In the genomic region with DNA sequence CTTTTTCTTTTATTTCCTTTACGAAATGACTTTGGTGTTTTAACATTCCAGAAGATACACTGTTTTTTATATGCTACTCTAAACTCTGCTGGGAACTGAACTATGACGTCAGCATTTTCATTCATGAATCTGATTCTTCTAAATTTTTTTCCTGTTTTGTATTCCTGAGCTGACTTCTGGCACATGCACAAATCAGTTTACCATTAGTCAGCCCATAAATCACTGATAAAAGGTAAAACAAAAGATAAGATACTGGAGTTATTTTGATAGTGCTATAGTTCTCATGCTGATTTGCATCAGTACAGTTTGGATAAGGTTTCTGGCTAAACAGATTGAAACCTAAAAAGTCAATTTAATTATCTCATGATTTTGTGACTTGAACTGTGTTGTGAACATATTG, we compare ENCODE assay signal across 13 cellular contexts. TPM values are rescaled to one million over a fixed set of nuclear protein-coding genes. Genes with fewer than 3 reads are reported as not detected.
DNase-seq lines count a peak whose midpoint lies in the region; ATAC-seq, FAIRE-seq and TF ChIP-seq lines count a peak whose summit lies in the region.
"Had no signal": no experiment of that assay in that cellular context is flagged by ENCODE, and none has a peak within 500 bp of the region (broad histone marks: within the 10 kb centered on the region; RNA-seq: fewer than 3 reads in every experiment).

No MANE protein-coding gene starts in this region.

- H3K27ac ChIP-seq in right cardiac atrium (ENCODE audit: low read length) = no peak overlapping the region
- H3K27ac ChIP-seq in right atrium auricular region = peak overlapping the region in 1 of 2 donors; percentile 36
- peak overlapping the region; percentile 4 for H3K27ac ChIP-seq in keratinocyte (ENCODE audit: control insufficient read depth, insufficient read depth, low read length)
- peak overlapping the region; percentile 62 to 66 (median 64) for H3K27ac ChIP-seq in thyroid gland
- H3K27ac ChIP-seq: breast epithelium had no signal

- peaks cover 5% of the 10 kb centered on the region for H3K4me1 ChIP-seq in right cardiac atrium (ENCODE audit: control insufficient read depth, insufficient read depth, low read length)
- H3K4me1 ChIP-seq in right atrium auricular region = peaks cover 0 to 32% of the 10 kb centered on the region in 2 donors
- H3K4me1 ChIP-seq in keratinocyte (ENCODE audit: control insufficient read depth, extremely low read depth, insufficient read depth, low read length) = peaks cover 7% of the 10 kb centered on the region
- peaks cover 18 to 26% of the 10 kb centered on the region in 2 donors for H3K4me1 ChIP-seq in thyroid gland
- H3K4me1 ChIP-seq: breast epithelium had no signal

- peaks cover 68% of the 10 kb centered on the region for H3K79me2 ChIP-seq in keratinocyte (ENCODE audit: control insufficient read depth, insufficient read depth, low read length)

- dilution Hi-C loops in keratinocyte (cut with MboI; ENCODE audit: extremely low pct_ligation_motif_present, low sequenced_read_pairs) = no loop called here

- no peak overlapping the region for H3K4me2 ChIP-seq in keratinocyte (ENCODE audit: control insufficient read depth, extremely low read depth, insufficient read depth, low read depth, low read length)

- no peak overlapping the region for H2AFZ ChIP-seq in keratinocyte (ENCODE audit: control insufficient read depth, low read length)

- H3K27me3 ChIP-seq in right cardiac atrium (ENCODE audit: control insufficient read depth, insufficient read depth) (no peaks in the 10 kb centered on the region), right atrium auricular region (no peaks in the 10 kb centered on the region), keratinocyte (ENCODE audit: control insufficient read depth, extremely low read depth, insufficient read depth, low read length) (no peaks in the 10 kb centered on the region), thyroid gland (no peaks in the 10 kb centered on the region)
- H3K27me3 ChIP-seq: breast epithelium had no signal

- H3K9me3 ChIP-seq in right cardiac atrium (ENCODE audit: control insufficient read depth, low read length) (no peaks in the 10 kb centered on the region), right atrium auricular region (no peaks in the 10 kb centered on the region), keratinocyte (ENCODE audit: control insufficient read depth, low read depth, low read length) (no peaks in the 10 kb centered on the region), thyroid gland (no peaks in the 10 kb centered on the region)
- H3K9me3 ChIP-seq: breast epithelium had no signal

- ATAC-seq in right cardiac atrium = peak; percentile 9 to 31
- ATAC-seq in HG03354 (IDR thresholded peaks at IDR 0.05; ENCODE audit: poor library complexity, severe bottlenecking, unreplicated experiment) = no peak
- no peak for ATAC-seq in GM18861 (IDR thresholded peaks at IDR 0.05; ENCODE audit: unreplicated experiment)

- no peak for TF ChIP-seq POLR2A in thyroid gland (IDR thresholded peaks at IDR 0.05)

- H3K9ac ChIP-seq in keratinocyte (ENCODE audit: control insufficient read depth, extremely low read depth, insufficient read depth, low read length) = no peak overlapping the region

- no peaks in the 10 kb centered on the region for H3K36me3 ChIP-seq in right atrium auricular region
- peaks cover 0 to 4% of the 10 kb centered on the region in 2 experiments for H3K36me3 ChIP-seq in keratinocyte (ENCODE audit: control insufficient read depth in 2 of 2, extremely low read depth in 1 of 2, insufficient read depth in 2 of 2, low read length in 2 of 2)
- no peaks in the 10 kb centered on the region for H3K36me3 ChIP-seq in thyroid gland
- H3K36me3 ChIP-seq: breast epithelium had no signal

- TF ChIP-seq CTCF in right atrium auricular region (IDR thresholded peaks at IDR 0.05) = no peak
- TF ChIP-seq CTCF in astrocyte of the spinal cord (IDR thresholded peaks at IDR 0.05; ENCODE audit: low read depth, low read length) = no peak
- TF ChIP-seq CTCF in keratinocyte (optimal IDR thresholded peaks at IDR 0.05 in 1 of 3, IDR thresholded peaks at IDR 0.05 in 1 of 3, conservative IDR thresholded peaks at IDR 0.05 in 1 of 3; ENCODE audit: extremely low read depth in 1 of 3, insufficient read depth in 2 of 3, low read length in 3 of 3) = no peak
- TF ChIP-seq CTCF in thyroid gland (IDR thresholded peaks at IDR 0.05) = no peak

- DNase-seq in right cardiac atrium = no peak
- DNase-seq in right atrium auricular region (ENCODE audit: low spot score) = no peak
- DNase-seq in astrocyte of the spinal cord (ENCODE audit: low read depth, low spot score) = peak; percentile 78
- DNase-seq in keratinocyte (ENCODE audit: low read depth, low spot score) = no peak
- DNase-seq in thyroid gland = no peak
- DNase-seq in NAMALWA (ENCODE audit: low spot score) = no peak
- DNase-seq: activated CD4-positive, alpha-beta T cell treated with anti-CD3 and anti-CD28 coated beads, Interleukin-2, amount 10 ng/mL, durations not matched to agents 7 days and 5 days; NCI-H2029; NK-92 treated with Interleukin-12 subunit alpha and Interleukin-12 subunit beta, amount 100 ng/mL, for 24 hours had no signal

- no peaks in the 10 kb centered on the region for H3K9me1 ChIP-seq in keratinocyte (ENCODE audit: control insufficient read depth, extremely low read depth, insufficient read depth, low read length)

- no peak for FAIRE-seq in keratinocyte (lab: Jason Lieb, UNC)
- FAIRE-seq: G401.6 had no signal

- H3K4me3 ChIP-seq in right cardiac atrium (ENCODE audit: low read length) (no peak overlapping the region), right atrium auricular region (no peak overlapping the region), astrocyte of the spinal cord (ENCODE audit: low read depth, low read length) (no peak overlapping the region), keratinocyte (ENCODE audit: control insufficient read depth in 2 of 3, extremely low read depth in 1 of 3, insufficient read depth in 2 of 3, low read depth in 1 of 3, low read length in 3 of 3) (no peak overlapping the region), thyroid gland (replicated peaks in 1 of 3) (no peak overlapping the region)
- H3K4me3 ChIP-seq: breast epithelium had no signal

- intact Hi-C loops in right cardiac atrium (cut with DNase I) = loop anchor here (2.0 to 10.0 kb wide), 5 partner anchors 89 to 419 kb away; no protein-coding TSS in a partner anchor
- intact Hi-C loops in thyroid gland (cut with DNase I) = no loop called here

- H4K20me1 ChIP-seq in keratinocyte (ENCODE audit: control insufficient read depth, extremely low read depth, insufficient read depth, low read length) = no peaks in the 10 kb centered on the region

- in situ Hi-C loops in astrocyte of the spinal cord (cut with HindIII; ENCODE audit: low sequenced_read_pairs) = no loop called here

- WGBS in right cardiac atrium = 20% methylated on average over 2 of the region's 2 CpGs
- WGBS in thyroid gland, 2 donors = 37 to 40% methylated on average over 2 of the region's 2 CpGs

RNA-seq across cellular contexts. Expression of a gene that starts 10.4 kb away (rescaled TPM):
- total RNA-seq in right cardiac atrium (100 to 1,000 TPM; 155 to 179 (median 160) TPM), right atrium auricular region (100 to 1,000 TPM; 132 to 190 TPM), thyroid gland (100 to 1,000 TPM in 2 of 4 donors, 10 to 100 TPM in 2; 63.9 to 124 (median 101) TPM)
- polyA plus RNA-seq in right cardiac atrium (334 TPM), keratinocyte (30.5 to 54.4 TPM (median 51.4 TPM) in 3 replicates)
- 25.0 TPM for polyA plus RNA-seq in keratinocyte (2011; ENCODE audit: low read depth)
- 56.1 and 88.2 TPM in 2 replicates for polyA plus RNA-seq in keratinocyte (2011; cell fraction: cytosol; rRNA removed)
- 20.1 and 23.8 TPM in 2 replicates for polyA plus RNA-seq in keratinocyte (2011; cell fraction: nucleus; rRNA removed)
- 75.3 and 124 TPM in 2 replicates for polyA plus RNA-seq in keratinocyte (2012; ENCODE audit: low replicate concordance)
- 6.7 to 24.4 TPM (median 22.7 TPM) in 3 replicates for polyA minus RNA-seq in keratinocyte
- polyA minus RNA-seq in keratinocyte (2011; cell fraction: cytosol; rRNA and poly(A)+ RNA removed) = 17.3 TPM
- polyA minus RNA-seq in keratinocyte (2011; cell fraction: nucleus; rRNA and poly(A)+ RNA removed) = 11.2 and 15.7 TPM in 2 replicates

Comparison
In these comparisons a context has a peak if more than half of its experiments do, and no peak if none do; other contexts are left out.
1. ATAC-seq: peak in right cardiac atrium (2 of 2); none in HG03354 (single experiment) and GM18861 (single experiment).